17 cellular contexts compared by ENCODE assay signal in the genomic region with DNA sequence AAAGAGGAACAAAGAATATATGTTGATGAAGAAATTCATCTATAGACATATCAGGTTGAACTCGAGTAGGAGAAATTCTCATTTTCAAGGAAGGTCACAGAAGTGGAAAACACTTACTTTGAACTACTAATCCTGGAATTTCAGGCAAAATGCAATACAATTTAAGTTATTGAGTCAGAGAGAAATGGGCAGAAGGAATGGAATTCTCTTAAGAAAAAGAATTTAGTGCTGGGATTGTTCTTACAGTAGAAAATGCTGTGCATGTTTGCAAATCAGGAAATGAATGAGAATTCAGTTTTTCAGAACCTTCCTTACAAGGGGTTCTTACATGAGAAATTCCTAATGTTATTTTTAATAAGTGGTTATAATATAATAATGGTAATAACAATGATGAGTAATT.
DNase-seq lines count a peak whose midpoint lies in the region; ATAC-seq, FAIRE-seq and TF ChIP-seq lines count a peak whose summit lies in the region.
"Had no signal": no experiment of that assay in that cellular context is flagged by ENCODE, and none has a peak within 500 bp of the region (broad histone marks: within the 10 kb centered on the region; RNA-seq: fewer than 3 reads in every experiment).

No MANE protein-coding gene starts in this region.

- H3K9ac ChIP-seq in GM23248 (no peak overlapping the region), astrocyte (ENCODE audit: low read length) (no peak overlapping the region)

- CTCF ChIA-PET in OCI-LY7 (lab: Charles Lee; ENCODE audit: unreplicated experiment), result no interaction called here

- H4K20me1 ChIP-seq in GM23248 (ENCODE audit: insufficient read depth), result no peaks in the 10 kb centered on the region
- H4K20me1 ChIP-seq in astrocyte (ENCODE audit: insufficient read depth, low read length), result no peaks in the 10 kb centered on the region
- no peaks in the 10 kb centered on the region for H4K20me1 ChIP-seq in OCI-LY7 (ENCODE audit: insufficient read depth, low read length)

- H3K4me3 Mint-ChIP-seq in astrocyte (ENCODE audit: unreplicated experiment), result no peak overlapping the region
- no peak overlapping the region for H3K4me3 Mint-ChIP-seq in natural killer cell treated with Interleukin-12 subunit alpha and Interleukin-12 subunit beta and Interleukin-15 and Interleukin-18, amount 100 ng/mL, for 72 hours
- H3K4me3 Mint-ChIP-seq: GM23338 had no signal

- H3K9me2 ChIP-seq in GM23248 (ENCODE audit: insufficient read depth) (0 out of 2 replicates have a peak, but pooled peaks cover 3% of the 10 kb centered on the region), OCI-LY7 (ENCODE audit: insufficient read depth, low read length) (no peaks in the 10 kb centered on the region)

- TF ChIP-seq CTCF in astrocyte (IDR thresholded peaks at IDR 0.05; ENCODE audit: insufficient read depth, low read depth, low read length) (no peak), OCI-LY7 (conservative IDR thresholded peaks at IDR 0.05; ENCODE audit: low read length) (no peak)

- peak overlapping the region; percentile 85 for H3K27ac Mint-ChIP-seq in astrocyte (ENCODE audit: unreplicated experiment)
- no peak overlapping the region for H3K27ac Mint-ChIP-seq in natural killer cell treated with Interleukin-12 subunit alpha and Interleukin-12 subunit beta and Interleukin-15 and Interleukin-18, amount 100 ng/mL, for 72 hours
- H3K27ac Mint-ChIP-seq: GM23338 had no signal

- H3K27me3 Mint-ChIP-seq in astrocyte (ENCODE audit: low read depth, unreplicated experiment), result no peaks in the 10 kb centered on the region
- peaks cover 0 to 3% of the 10 kb centered on the region in 2 donors for H3K27me3 Mint-ChIP-seq in natural killer cell treated with Interleukin-12 subunit alpha and Interleukin-12 subunit beta and Interleukin-15 and Interleukin-18, amount 100 ng/mL, for 72 hours

- in situ Hi-C loops in GM23248 (cut with MboI), result no loop called here

- peak; percentile 37 for DNase-seq in AG08395 (ENCODE audit: low spot score)
- DNase-seq in GM23248, result peak; percentile 67
- DNase-seq in astrocyte (ENCODE audit: low read depth), result peak; percentile 65
- DNase-seq in iris pigment epithelial cell (ENCODE audit: low read depth), result peak; percentile 33
- DNase-seq in OCI-LY7 (ENCODE audit: low spot score), result no peak
- DNase-seq in ecto neural progenitor cell (ENCODE audit: low spot score), result no peak
- DNase-seq in natural killer cell treated with Interleukin-12 subunit alpha and Interleukin-12 subunit beta and Interleukin-15 and Interleukin-18, amount 100 ng/mL, for 72 hours (ENCODE audit: low spot score), result no peak
- no peak for DNase-seq in MV-4-11 (lab: John Stamatoyannopoulos, UW)
- DNase-seq: C1 segment of cervical spinal cord, DMS 273 treated with DMSO at 0.1 percent for 48 hours, GF-D8, KG1, NCI-H1092 treated with DMSO at 0.1 percent for 48 hours, NCI-H510A treated with DMSO at 0.1 percent for 48 hours, SHP77 treated with DMSO at 0.1 percent for 48 hours had no signal

- H3F3A ChIP-seq in GM23248 (ENCODE audit: insufficient read depth), result peaks cover 58% of the 10 kb centered on the region

- H3K4me3 ChIP-seq in GM23248, result no peak overlapping the region
- H3K4me3 ChIP-seq in astrocyte (ENCODE audit: insufficient read depth, low read depth, low read length), result no peak overlapping the region
- no peak overlapping the region for H3K4me3 ChIP-seq in OCI-LY7 (ENCODE audit: low read depth, low read length, poor library complexity, severe bottlenecking)
- H3K4me3 ChIP-seq: GM23338 had no signal

- no peaks in the 10 kb centered on the region for H3K9me3 ChIP-seq in GM23248 (ENCODE audit: low read depth)
- H3K9me3 ChIP-seq in astrocyte (ENCODE audit: insufficient read depth, low read depth, low read length), result no peaks in the 10 kb centered on the region
- H3K9me3 ChIP-seq in OCI-LY7 (ENCODE audit: low read length), result no peaks in the 10 kb centered on the region

- BruUV-seq in OCI-LY7 (replicated peaks; lab: Mats Ljungman, UMichigan), result no TSS peak

- H3K27me3 ChIP-seq in GM23248 (replicated peaks; ENCODE audit: insufficient read depth) (no peaks in the 10 kb centered on the region), astrocyte (ENCODE audit: insufficient read depth, low read length) (no peaks in the 10 kb centered on the region)

- H2AFZ ChIP-seq in GM23248 (no peak overlapping the region), astrocyte (ENCODE audit: low read depth, low read length) (no peak overlapping the region), OCI-LY7 (ENCODE audit: low read length) (no peak overlapping the region)
- H2AFZ ChIP-seq: GM23338 had no signal

- no peaks in the 10 kb centered on the region for H3K36me3 ChIP-seq in GM23248 (ENCODE audit: low read depth)
- no peaks in the 10 kb centered on the region for H3K36me3 ChIP-seq in astrocyte (ENCODE audit: insufficient read depth, low read length)
- no peaks in the 10 kb centered on the region for H3K36me3 ChIP-seq in OCI-LY7 (ENCODE audit: insufficient read depth, low read length)

- 89 to 97% methylated on average over 1 of the region's 1 CpG for WGBS in GM23248 (ENCODE audit: low coverage in 1 of 2, low lambda C conversion rate in 2 of 2, missing lambda C conversion rate in 2 of 2), 2 experiments

- ATAC-seq in natural killer cell treated with Interleukin-12 subunit alpha and Interleukin-12 subunit beta and Interleukin-15 and Interleukin-18, amount 100 ng/mL, for 72 hours, result no peak
- ATAC-seq: GM23338 had no signal

- no peaks in the 10 kb centered on the region for H3K79me2 ChIP-seq in GM23248 (ENCODE audit: insufficient read depth)
- no peaks in the 10 kb centered on the region for H3K79me2 ChIP-seq in astrocyte (ENCODE audit: insufficient read depth, low read length)
- H3K79me2 ChIP-seq in OCI-LY7 (ENCODE audit: insufficient read depth, low read depth, low read length), result no peaks in the 10 kb centered on the region

- intact Hi-C loops in OCI-LY7 (cut with micrococcal nuclease; ENCODE audit: unreplicated experiment), result no loop called here

- POLR2A ChIA-PET in OCI-LY7 (lab: Charles Lee), result no interaction called here

- no peaks in the 10 kb centered on the region for H3K9me3 Mint-ChIP-seq in astrocyte (ENCODE audit: unreplicated experiment)
- no peaks in the 10 kb centered on the region for H3K9me3 Mint-ChIP-seq in natural killer cell treated with Interleukin-12 subunit alpha and Interleukin-12 subunit beta and Interleukin-15 and Interleukin-18, amount 100 ng/mL, for 72 hours
- H3K9me3 Mint-ChIP-seq: GM23338 had no signal

- H3K4me2 ChIP-seq in GM23248 (ENCODE audit: unreplicated experiment) (peak overlapping the region; percentile 39), astrocyte (ENCODE audit: low read length) (no peak overlapping the region), OCI-LY7 (ENCODE audit: low read length) (no peak overlapping the region)
- H3K4me2 ChIP-seq: GM23338 had no signal

- FAIRE-seq in astrocyte (lab: Jason Lieb, UNC), result peak; percentile 37
- FAIRE-seq: GM12892 had no signal

- peaks cover 56% of the 10 kb centered on the region for H3K4me1 ChIP-seq in GM23248 (ENCODE audit: insufficient read depth)
- peaks cover 3% of the 10 kb centered on the region for H3K4me1 ChIP-seq in astrocyte (ENCODE audit: insufficient read depth, low read length)
- no peaks in the 10 kb centered on the region for H3K4me1 ChIP-seq in OCI-LY7 (ENCODE audit: insufficient read depth, low read length, poor library complexity, severe bottlenecking)

- H3K4me1 Mint-ChIP-seq in astrocyte (ENCODE audit: low read depth, unreplicated experiment), result peaks cover 29% of the 10 kb centered on the region
- H3K4me1 Mint-ChIP-seq in natural killer cell treated with Interleukin-12 subunit alpha and Interleukin-12 subunit beta and Interleukin-15 and Interleukin-18, amount 100 ng/mL, for 72 hours (ENCODE audit: low read depth in 2 of 2), result peaks cover 3% of the 10 kb centered on the region in 2 donors
- H3K4me1 Mint-ChIP-seq: GM23338 had no signal

- no peaks in the 10 kb centered on the region for H3K36me3 Mint-ChIP-seq in astrocyte (ENCODE audit: low read depth, unreplicated experiment)
- H3K36me3 Mint-ChIP-seq in natural killer cell treated with Interleukin-12 subunit alpha and Interleukin-12 subunit beta and Interleukin-15 and Interleukin-18, amount 100 ng/mL, for 72 hours, result no peaks in the 10 kb centered on the region

- H3K27ac ChIP-seq in GM23248 (peak overlapping the region; percentile 44), astrocyte (ENCODE audit: low read depth, low read length) (no peak overlapping the region), OCI-LY7 (ENCODE audit: low read depth, low read length, poor library complexity, severe bottlenecking) (no peak overlapping the region)

Comparison
In these comparisons a context has a peak if more than half of its experiments do, and no peak if none do; other contexts are left out.
1. DNase-seq: peak in AG08395 (single experiment), GM23248 (single experiment), astrocyte (single experiment) and iris pigment epithelial cell (single experiment); none in OCI-LY7 (single experiment), ecto neural progenitor cell (single experiment), natural killer cell treated with Interleukin-12 subunit alpha and Interleukin-12 subunit beta and Interleukin-15 and Interleukin-18, amount 100 ng/mL, for 72 hours (single experiment) and MV-4-11 (single experiment).